Comparison of ENCODE assay signal across 17 cellular contexts in genomic region chr2:236333417-236334121, GRCh38.
DNase-seq lines count a peak whose midpoint lies in the region; ATAC-seq and TF ChIP-seq lines count a peak whose summit lies in the region.
"Had no signal": no experiment of that assay in that cellular context is flagged by ENCODE, and none has a peak within 500 bp of the region (broad histone marks: within the 10 kb centered on the region; RNA-seq: fewer than 3 reads in every experiment).

No MANE protein-coding gene starts in this region.

- CTCF ChIA-PET in activated CD8-positive, alpha-beta T cell treated with anti-CD3 and anti-CD28 coated beads for 36 hours (lab: Charles Lee): interaction anchor here (1.1 kb wide), 1 partner anchor 9 kb away, joined by 3 read pairs; no protein-coding TSS in a partner anchor

- ATAC-seq in GM21825 (IDR thresholded peaks at IDR 0.05; ENCODE audit: unreplicated experiment) (no peak), GM21390 (IDR thresholded peaks at IDR 0.05; ENCODE audit: unreplicated experiment) (no peak)
- no peak for ATAC-seq in activated CD8-positive, alpha-beta T cell treated with anti-CD3 and anti-CD28 coated beads for 36 hours
- ATAC-seq: CD8-positive, alpha-beta T cell; K562 had no signal

- H3K9ac ChIP-seq in mucosa of rectum (ENCODE audit: low read depth in 1 of 2, low read length in 2 of 2): no peak overlapping the region
- no peak overlapping the region for H3K9ac ChIP-seq in stomach smooth muscle (ENCODE audit: low read length in 2 of 2)

- intact Hi-C loops in esophagus muscularis mucosa (cut with DNase I): no loop called here
- intact Hi-C loops in vagina (cut with DNase I): no loop called here
- intact Hi-C loops in spleen (cut with DNase I; ENCODE audit: low total_unique reads): no loop called here
- intact Hi-C loops in activated CD8-positive, alpha-beta T cell treated with anti-CD3 and anti-CD28 coated beads for 36 hours (cut with micrococcal nuclease): no loop called here

- no peak for TF ChIP-seq EP300 in esophagus muscularis mucosa (IDR thresholded peaks at IDR 0.05)

- no peak overlapping the region for H3K27ac Mint-ChIP-seq in activated CD8-positive, alpha-beta T cell treated with anti-CD3 and anti-CD28 coated beads for 36 hours
- H3K27ac Mint-ChIP-seq: CD8-positive, alpha-beta T cell had no signal

- 94% methylated on average over 14 of the region's 14 CpGs for WGBS in esophagus muscularis mucosa
- 85 to 96% (median 89%) methylated on average over 14 of the region's 14 CpGs for WGBS in spleen, 5 donors

- peaks cover 0 to 32% (median 22%) of the 10 kb centered on the region in 4 donors for H3K4me1 ChIP-seq in esophagus muscularis mucosa
- H3K4me1 ChIP-seq in mucosa of rectum (ENCODE audit: control insufficient read depth in 2 of 2, insufficient read depth in 2 of 2, low read length in 2 of 2): peaks cover 8 to 9% of the 10 kb centered on the region in 2 donors
- peaks cover 12% of the 10 kb centered on the region for H3K4me1 ChIP-seq in stomach smooth muscle (ENCODE audit: control insufficient read depth, insufficient read depth, low read length)
- no peaks in the 10 kb centered on the region for H3K4me1 ChIP-seq in vagina
- peaks cover 0 to 7% (median 2%) of the 10 kb centered on the region in 6 donors for H3K4me1 ChIP-seq in spleen
- H3K4me1 ChIP-seq: HAP-1 had no signal

- no peaks in the 10 kb centered on the region for H3K27me3 Mint-ChIP-seq in activated CD8-positive, alpha-beta T cell treated with anti-CD3 and anti-CD28 coated beads for 36 hours

- no peak overlapping the region for H3K4me3 Mint-ChIP-seq in activated CD8-positive, alpha-beta T cell treated with anti-CD3 and anti-CD28 coated beads for 36 hours
- H3K4me3 Mint-ChIP-seq: CD8-positive, alpha-beta T cell had no signal

- no peak overlapping the region for H3K4me3 ChIP-seq in esophagus muscularis mucosa
- H3K4me3 ChIP-seq in mucosa of rectum (ENCODE audit: low read length in 2 of 2): no peak overlapping the region
- no peak overlapping the region for H3K4me3 ChIP-seq in stomach smooth muscle (ENCODE audit: low read length in 2 of 2)
- H3K4me3 ChIP-seq in vagina: no peak overlapping the region
- no peak overlapping the region for H3K4me3 ChIP-seq in spleen
- H3K4me3 ChIP-seq: HAP-1, K562 had no signal

- H3K9me3 Mint-ChIP-seq in activated CD8-positive, alpha-beta T cell treated with anti-CD3 and anti-CD28 coated beads for 36 hours: no peaks in the 10 kb centered on the region
- H3K9me3 Mint-ChIP-seq: CD8-positive, alpha-beta T cell had no signal

- H3K27ac ChIP-seq in esophagus muscularis mucosa (replicated peaks in 1 of 4) (peak overlapping the region; percentile 65 to 75 (median 68)), mucosa of rectum (ENCODE audit: low read depth in 2 of 2, low read length in 2 of 2) (peak overlapping the region; percentile 3 to 46), stomach smooth muscle (ENCODE audit: low read length) (peak overlapping the region; percentile 46), vagina (no peak overlapping the region), spleen (no peak overlapping the region)
- H3K27ac ChIP-seq: HL-60 had no signal

- no peaks in the 10 kb centered on the region for H3K9me3 ChIP-seq in esophagus muscularis mucosa
- no peaks in the 10 kb centered on the region for H3K9me3 ChIP-seq in mucosa of rectum (ENCODE audit: control insufficient read depth in 2 of 2, low read length in 2 of 2)
- peaks cover 0 to 2% of the 10 kb centered on the region in 2 donors for H3K9me3 ChIP-seq in stomach smooth muscle (ENCODE audit: control insufficient read depth in 2 of 2, low read length in 2 of 2)
- H3K9me3 ChIP-seq in vagina: no peaks in the 10 kb centered on the region
- no peaks in the 10 kb centered on the region for H3K9me3 ChIP-seq in spleen
- H3K9me3 ChIP-seq: HAP-1 had no signal

- TF ChIP-seq CTCF in esophagus muscularis mucosa (IDR thresholded peaks at IDR 0.05): no peak
- TF ChIP-seq CTCF in vagina (IDR thresholded peaks at IDR 0.05): no peak
- TF ChIP-seq CTCF in spleen (IDR thresholded peaks at IDR 0.05 in 8 of 11, conservative IDR thresholded peaks at IDR 0.05 in 3 of 11): no peak
- TF ChIP-seq CTCF in activated CD8-positive, alpha-beta T cell treated with anti-CD3 and anti-CD28 coated beads for 36 hours (IDR thresholded peaks at IDR 0.05): no peak

- no peaks in the 10 kb centered on the region for H3K36me3 Mint-ChIP-seq in activated CD8-positive, alpha-beta T cell treated with anti-CD3 and anti-CD28 coated beads for 36 hours (ENCODE audit: low read depth)
- H3K36me3 Mint-ChIP-seq: CD8-positive, alpha-beta T cell had no signal

- DNase-seq in esophagus muscularis mucosa (ENCODE audit: extremely low spot score) (peak; percentile 83), vagina (ENCODE audit: extremely low spot score in 2 of 2) (peak; percentile 71 to 95), spleen (no peak)
- DNase-seq in activated CD8-positive, alpha-beta T cell treated with anti-CD3 and anti-CD28 coated beads for 36 hours: no peak
- DNase-seq: AML-193, Calu3, DMS79 treated with DMSO at 0.1 percent for 48 hours, GF-D8, IMR-90 had no signal

- no peaks in the 10 kb centered on the region for H3K36me3 ChIP-seq in esophagus muscularis mucosa
- no peaks in the 10 kb centered on the region for H3K36me3 ChIP-seq in mucosa of rectum (ENCODE audit: control insufficient read depth in 2 of 2, insufficient read depth in 2 of 2, low read length in 2 of 2)
- no peaks in the 10 kb centered on the region for H3K36me3 ChIP-seq in stomach smooth muscle (ENCODE audit: control insufficient read depth in 2 of 2, insufficient read depth in 2 of 2, low read length in 2 of 2)
- no peaks in the 10 kb centered on the region for H3K36me3 ChIP-seq in vagina
- H3K36me3 ChIP-seq in spleen: no peaks in the 10 kb centered on the region
- H3K36me3 ChIP-seq: HAP-1 had no signal

- TF ChIP-seq POLR2A in esophagus muscularis mucosa (IDR thresholded peaks at IDR 0.05; ENCODE audit: low read depth): no peak
- no peak for TF ChIP-seq POLR2A in vagina (IDR thresholded peaks at IDR 0.05)
- no peak for TF ChIP-seq POLR2A in spleen (IDR thresholded peaks at IDR 0.05)

- H3K27me3 ChIP-seq in esophagus muscularis mucosa (no peaks in the 10 kb centered on the region), mucosa of rectum (ENCODE audit: control insufficient read depth in 2 of 2, insufficient read depth in 2 of 2, low read length in 2 of 2) (no peaks in the 10 kb centered on the region), stomach smooth muscle (ENCODE audit: control insufficient read depth in 1 of 2, insufficient read depth in 2 of 2, low read length in 2 of 2) (no peaks in the 10 kb centered on the region), vagina (no peaks in the 10 kb centered on the region), spleen (replicated peaks in 1 of 7) (no peaks in the 10 kb centered on the region)

- POLR2A ChIA-PET in activated CD8-positive, alpha-beta T cell treated with anti-CD3 and anti-CD28 coated beads for 36 hours (lab: Charles Lee): no interaction called here

- no peaks in the 10 kb centered on the region for H3K4me1 Mint-ChIP-seq in activated CD8-positive, alpha-beta T cell treated with anti-CD3 and anti-CD28 coated beads for 36 hours (ENCODE audit: low read depth)

Comparison
In these comparisons a context has a peak if more than half of its experiments do, and no peak if none do; other contexts are left out.
1. DNase-seq: peak in esophagus muscularis mucosa (single experiment) and vagina (2 of 2); none in spleen (single experiment) and activated CD8-positive, alpha-beta T cell treated with anti-CD3 and anti-CD28 coated beads for 36 hours (single experiment).
2. H3K27ac ChIP-seq: peak in esophagus muscularis mucosa (4 of 4), mucosa of rectum (2 of 2) and stomach smooth muscle (single experiment); none in vagina (single experiment) and spleen (0 of 8).